In the genomic region with DNA sequence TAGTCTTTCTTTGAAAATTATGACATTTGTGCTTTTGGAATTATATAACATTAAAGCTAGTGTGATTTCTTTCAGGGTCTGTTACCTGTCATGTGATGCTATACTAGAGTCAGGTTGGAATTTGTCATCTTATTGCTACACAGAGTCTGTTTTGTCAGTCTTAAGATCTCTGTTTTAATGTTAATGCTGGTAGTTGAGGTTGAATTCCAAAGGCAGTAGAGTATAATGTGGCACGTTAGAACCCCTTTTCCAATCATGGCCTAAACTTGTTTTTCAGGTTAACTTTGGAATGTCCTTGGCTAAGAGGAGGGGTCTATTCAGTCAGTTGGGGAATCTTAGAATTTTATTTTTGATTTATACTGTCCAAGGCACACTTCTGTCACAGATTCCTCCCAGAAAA, we compare ENCODE assay signal across 14 cellular contexts.
DNase-seq lines count a peak whose midpoint lies in the region; ATAC-seq and TF ChIP-seq lines count a peak whose summit lies in the region.
"Had no signal": no experiment of that assay in that cellular context is flagged by ENCODE, and none has a peak within 500 bp of the region (broad histone marks: within the 10 kb centered on the region; RNA-seq: fewer than 3 reads in every experiment).

No MANE protein-coding gene starts in this region.

- no peak overlapping the region for H2AFZ ChIP-seq in GM23338

- no peaks in the 10 kb centered on the region for H3K79me2 ChIP-seq in GM23338 (replicated peaks; ENCODE audit: insufficient read depth)

- CTCF ChIA-PET in activated CD8-positive, alpha-beta T cell treated with anti-CD3 and anti-CD28 coated beads, Interleukin-2, amount 10 ng/mL, durations not matched to agents 7 days and 5 days (lab: Charles Lee): no interaction called here

- ATAC-seq in GM23338 (peak; percentile 48; the same call in 2 of the 3 replicates), HG03108 (IDR thresholded peaks at IDR 0.05; ENCODE audit: unreplicated experiment) (no peak), HG02938 (IDR thresholded peaks at IDR 0.05; ENCODE audit: unreplicated experiment) (no peak)
- no peak for ATAC-seq in activated CD8-positive, alpha-beta T cell treated with anti-CD3 and anti-CD28 coated beads, Interleukin-2, amount 10 ng/mL, durations not matched to agents 7 days and 5 days
- ATAC-seq: A549, HCT116 had no signal

- H3K27me3 Mint-ChIP-seq in GM23338 (ENCODE audit: insufficient read depth, low read depth, poor library complexity) (no peaks in the 10 kb centered on the region), glutamatergic neuron (ENCODE audit: unreplicated experiment) (no peaks in the 10 kb centered on the region)
- no peaks in the 10 kb centered on the region for H3K27me3 Mint-ChIP-seq in activated CD8-positive, alpha-beta T cell treated with anti-CD3 and anti-CD28 coated beads, Interleukin-2, amount 10 ng/mL, durations not matched to agents 7 days and 5 days (ENCODE audit: low read depth)
- H3K27me3 Mint-ChIP-seq: IgD-negative memory B cell had no signal

- POLR2A ChIA-PET in activated CD8-positive, alpha-beta T cell treated with anti-CD3 and anti-CD28 coated beads, Interleukin-2, amount 10 ng/mL, durations not matched to agents 7 days and 5 days (lab: Charles Lee): no interaction called here

- H3K4me1 Mint-ChIP-seq in GM23338: peaks cover 16% of the 10 kb centered on the region
- H3K4me1 Mint-ChIP-seq in activated CD8-positive, alpha-beta T cell treated with anti-CD3 and anti-CD28 coated beads, Interleukin-2, amount 10 ng/mL, durations not matched to agents 7 days and 5 days (ENCODE audit: low read depth): no peaks in the 10 kb centered on the region
- peaks cover 3% of the 10 kb centered on the region for H3K4me1 Mint-ChIP-seq in glutamatergic neuron (ENCODE audit: low read depth, unreplicated experiment)
- H3K4me1 Mint-ChIP-seq: IgD-negative memory B cell had no signal

- H3K36me3 Mint-ChIP-seq in GM23338 (ENCODE audit: low read depth) (peaks cover 13% of the 10 kb centered on the region; the same call in 2 of the 3 replicates), glutamatergic neuron (ENCODE audit: unreplicated experiment) (no peaks in the 10 kb centered on the region)
- H3K36me3 Mint-ChIP-seq in activated CD8-positive, alpha-beta T cell treated with anti-CD3 and anti-CD28 coated beads, Interleukin-2, amount 10 ng/mL, durations not matched to agents 7 days and 5 days (ENCODE audit: low read depth): no peaks in the 10 kb centered on the region
- H3K36me3 Mint-ChIP-seq: IgD-negative memory B cell had no signal

- H3K27me3 ChIP-seq in GM23338 (ENCODE audit: insufficient read depth) (no peaks in the 10 kb centered on the region), NT2/D1 (ENCODE audit: insufficient read depth, insufficient read length) (no peaks in the 10 kb centered on the region)
- H3K27me3 ChIP-seq: BE2C had no signal

- no peak overlapping the region for H3K9ac ChIP-seq in NT2/D1 (ENCODE audit: insufficient read length, low read depth)

- no peak overlapping the region for H3K4me2 ChIP-seq in GM23338
- H3K4me2 ChIP-seq: A549 had no signal

- 0 out of 2 replicates have a peak, but pooled peaks cover 7% of the 10 kb centered on the region for H3K9me3 ChIP-seq in NT2/D1 (ENCODE audit: insufficient read depth, low read length)
- H3K9me3 ChIP-seq: A549, BE2C had no signal

- H3K4me3 Mint-ChIP-seq in GM23338 (no peak overlapping the region), glutamatergic neuron (ENCODE audit: unreplicated experiment) (no peak overlapping the region)
- H3K4me3 Mint-ChIP-seq in activated CD8-positive, alpha-beta T cell treated with anti-CD3 and anti-CD28 coated beads, Interleukin-2, amount 10 ng/mL, durations not matched to agents 7 days and 5 days: no peak overlapping the region
- H3K4me3 Mint-ChIP-seq: IgD-negative memory B cell had no signal

- no peaks in the 10 kb centered on the region for H3F3A ChIP-seq in GM23338 (replicated peaks; ENCODE audit: low read depth)

- H3K4me1 ChIP-seq in GM23338 (ENCODE audit: insufficient read depth) (no peaks in the 10 kb centered on the region), NT2/D1 (ENCODE audit: insufficient read depth, insufficient read length) (no peaks in the 10 kb centered on the region)
- H3K4me1 ChIP-seq: A549, BE2C had no signal

- H4K20me1 ChIP-seq in GM23338 (replicated peaks; ENCODE audit: insufficient read depth): no peaks in the 10 kb centered on the region

- H3K4me3 ChIP-seq in GM23338 (no peak overlapping the region), NT2/D1 (ENCODE audit: insufficient read length, low read depth) (no peak overlapping the region)
- H3K4me3 ChIP-seq: A549 had no signal

- no peak overlapping the region for H3K27ac ChIP-seq in GM23338 (ENCODE audit: low read depth)
- H3K27ac ChIP-seq: A549 had no signal

- H3K9me2 ChIP-seq in GM23338 (ENCODE audit: insufficient read depth): peaks cover 6% of the 10 kb centered on the region; the same call in 1 of the 2 replicates

- TF ChIP-seq CTCF in GM23338 (conservative IDR thresholded peaks at IDR 0.05; ENCODE audit: low read depth in 2 of 2): no peak
- TF ChIP-seq CTCF in glutamatergic neuron (IDR thresholded peaks at IDR 0.05; ENCODE audit: partially characterized antibody, unreplicated experiment): no peak

- DNase-seq in GM23338 (ENCODE audit: low spot score): peak; percentile 51
- peak; percentile 6 for DNase-seq in NT2/D1 (ENCODE audit: low read depth, low spot score)
- DNase-seq in iPS DF 4.7 (ENCODE audit: extremely low read depth, low spot score): peak; percentile 19
- no peak for DNase-seq in activated CD8-positive, alpha-beta T cell treated with anti-CD3 and anti-CD28 coated beads, Interleukin-2, amount 10 ng/mL, durations not matched to agents 7 days and 5 days
- no peak for DNase-seq in glutamatergic neuron
- DNase-seq: BE2C, Calu3, DMS 273 treated with DMSO at 0.1 percent for 48 hours, KG1 had no signal

- H3K9me3 Mint-ChIP-seq in GM23338 (peaks cover 13% of the 10 kb centered on the region; the same call in 2 of the 3 replicates), glutamatergic neuron (ENCODE audit: unreplicated experiment) (no peaks in the 10 kb centered on the region)
- peaks cover 16% of the 10 kb centered on the region for H3K9me3 Mint-ChIP-seq in activated CD8-positive, alpha-beta T cell treated with anti-CD3 and anti-CD28 coated beads, Interleukin-2, amount 10 ng/mL, durations not matched to agents 7 days and 5 days (ENCODE audit: insufficient read depth)

- H3K27ac Mint-ChIP-seq in GM23338: no peak overlapping the region
- no peak overlapping the region for H3K27ac Mint-ChIP-seq in activated CD8-positive, alpha-beta T cell treated with anti-CD3 and anti-CD28 coated beads, Interleukin-2, amount 10 ng/mL, durations not matched to agents 7 days and 5 days
- H3K27ac Mint-ChIP-seq in glutamatergic neuron (ENCODE audit: unreplicated experiment): no peak overlapping the region
- H3K27ac Mint-ChIP-seq: IgD-negative memory B cell had no signal

- H3K36me3 ChIP-seq in GM23338 (ENCODE audit: insufficient read depth) (no peaks in the 10 kb centered on the region), NT2/D1 (ENCODE audit: insufficient read depth, insufficient read length, low read length) (no peaks in the 10 kb centered on the region)
- H3K36me3 ChIP-seq: BE2C had no signal

TF ChIP-seq in GM23338, 12 proteins besides CTCF, POLR2A, EP300 and RAD21:
- TF ChIP-seq NANOG (IDR thresholded peaks at IDR 0.05; ENCODE audit: borderline replicate concordance): peak; percentile 54; the same call in 1 of the 2 replicates
- TF ChIP-seq STAT1 (IDR thresholded peaks at IDR 0.05; ENCODE audit: unreplicated experiment): no peak

Comparison
In these comparisons a context has a peak if more than half of its experiments do, and no peak if none do; other contexts are left out.
1. DNase-seq: peak in GM23338 (single experiment), NT2/D1 (single experiment) and iPS DF 4.7 (single experiment); none in activated CD8-positive, alpha-beta T cell treated with anti-CD3 and anti-CD28 coated beads, Interleukin-2, amount 10 ng/mL, durations not matched to agents 7 days and 5 days (single experiment) and glutamatergic neuron (single experiment).